ENCODE assay signal across 14 cellular contexts in genomic region chr3:48119495-48120193, GRCh38.
A peak's percentile ranks its signal among the peaks of the same experiment; 100 is the strongest.
DNase-seq lines count a peak whose midpoint lies in the region; ATAC-seq and TF ChIP-seq lines count a peak whose summit lies in the region.
"Had no signal": no experiment of that assay in that cellular context is flagged by ENCODE, and none has a peak within 500 bp of the region (broad histone marks: within the 10 kb centered on the region; RNA-seq: fewer than 3 reads in every experiment).

No MANE protein-coding gene starts in this region.

- H3K27ac Mint-ChIP-seq in nephron progenitor cell, result peak overlapping the region; percentile 36

- no peak for ATAC-seq in HG02852 (IDR thresholded peaks at IDR 0.05; ENCODE audit: unreplicated experiment)
- ATAC-seq: GM12878 had no signal

- H3K9me3 Mint-ChIP-seq in nephron progenitor cell, result no peaks in the 10 kb centered on the region

- no peaks in the 10 kb centered on the region for H3K9me3 ChIP-seq in vagina
- H3K9me3 ChIP-seq: SJSA1 had no signal

- no peaks in the 10 kb centered on the region for H3K36me3 ChIP-seq in vagina
- H3K36me3 ChIP-seq: SJSA1 had no signal

- H3K27me3 Mint-ChIP-seq in nephron progenitor cell (ENCODE audit: low read depth, poor library complexity), result no peaks in the 10 kb centered on the region

- DNase-seq in RPMI7951 (ENCODE audit: low read depth), result peak; percentile 54
- DNase-seq in foreskin fibroblast, result peak; percentile 20 to 58
- no peak for DNase-seq in nephron progenitor cell
- DNase-seq in vagina (ENCODE audit: extremely low spot score in 2 of 2), result no peak
- DNase-seq in activated CD4-positive, alpha-beta T cell treated with anti-CD3 and anti-CD28 coated beads for 4 hours, result no peak
- no peak for DNase-seq in stimulated activated CD4-positive, alpha-beta T cell treated with anti-CD3 and anti-CD28 coated beads, Interleukin-1b, Interleukin-23, amount 100 ng/mL, for 48 hours
- DNase-seq: activated CD4-positive, CD25-positive, alpha-beta regulatory T cell treated with anti-CD3 and anti-CD28 coated beads, Interleukin-2, amount 50 U/mL, for 72 hours; activated effector memory CD4-positive, alpha-beta T cell treated with anti-CD3 and anti-CD28 coated beads, Interleukin-2, amount 50 U/mL, for 16 hours; cortex of kidney; NCI-H510A treated with DMSO at 0.1 percent for 48 hours had no signal

- intact Hi-C loops in vagina (cut with DNase I), result no loop called here

- H3K4me1 Mint-ChIP-seq in nephron progenitor cell, result peaks cover 19% of the 10 kb centered on the region

- no peaks in the 10 kb centered on the region for H3K36me3 Mint-ChIP-seq in nephron progenitor cell (ENCODE audit: low read depth)

- H3K4me1 ChIP-seq in vagina, result peaks cover 10% of the 10 kb centered on the region

- H3K4me3 ChIP-seq in foreskin fibroblast (ENCODE audit: low read depth in 1 of 2, low read length in 2 of 2), result no peak overlapping the region
- H3K4me3 ChIP-seq in vagina, result no peak overlapping the region
- H3K4me3 ChIP-seq: GM12878, SJSA1, smooth muscle cell had no signal

- TF ChIP-seq POLR2A in vagina (IDR thresholded peaks at IDR 0.05), result no peak

- H3K27me3 ChIP-seq in vagina, result no peaks in the 10 kb centered on the region
- H3K27me3 ChIP-seq: SJSA1 had no signal

- TF ChIP-seq CTCF in foreskin fibroblast (IDR thresholded peaks at IDR 0.05; ENCODE audit: low read depth, low read length) (no peak), nephron progenitor cell (IDR thresholded peaks at IDR 0.05) (no peak), vagina (IDR thresholded peaks at IDR 0.05) (no peak)

- no peak overlapping the region for H3K4me3 Mint-ChIP-seq in nephron progenitor cell

- peak overlapping the region; percentile 65 for H3K27ac ChIP-seq in vagina
- H3K27ac ChIP-seq: SJSA1 had no signal

Comparison
In these comparisons a context has a peak if more than half of its experiments do, and no peak if none do; other contexts are left out.
1. DNase-seq: peak in RPMI7951 (single experiment) and foreskin fibroblast (2 of 2); none in nephron progenitor cell (single experiment), vagina (0 of 2), activated CD4-positive, alpha-beta T cell treated with anti-CD3 and anti-CD28 coated beads for 4 hours (0 of 2) and stimulated activated CD4-positive, alpha-beta T cell treated with anti-CD3 and anti-CD28 coated beads, Interleukin-1b, Interleukin-23, amount 100 ng/mL, for 48 hours (single experiment).